In the genomic region with DNA sequence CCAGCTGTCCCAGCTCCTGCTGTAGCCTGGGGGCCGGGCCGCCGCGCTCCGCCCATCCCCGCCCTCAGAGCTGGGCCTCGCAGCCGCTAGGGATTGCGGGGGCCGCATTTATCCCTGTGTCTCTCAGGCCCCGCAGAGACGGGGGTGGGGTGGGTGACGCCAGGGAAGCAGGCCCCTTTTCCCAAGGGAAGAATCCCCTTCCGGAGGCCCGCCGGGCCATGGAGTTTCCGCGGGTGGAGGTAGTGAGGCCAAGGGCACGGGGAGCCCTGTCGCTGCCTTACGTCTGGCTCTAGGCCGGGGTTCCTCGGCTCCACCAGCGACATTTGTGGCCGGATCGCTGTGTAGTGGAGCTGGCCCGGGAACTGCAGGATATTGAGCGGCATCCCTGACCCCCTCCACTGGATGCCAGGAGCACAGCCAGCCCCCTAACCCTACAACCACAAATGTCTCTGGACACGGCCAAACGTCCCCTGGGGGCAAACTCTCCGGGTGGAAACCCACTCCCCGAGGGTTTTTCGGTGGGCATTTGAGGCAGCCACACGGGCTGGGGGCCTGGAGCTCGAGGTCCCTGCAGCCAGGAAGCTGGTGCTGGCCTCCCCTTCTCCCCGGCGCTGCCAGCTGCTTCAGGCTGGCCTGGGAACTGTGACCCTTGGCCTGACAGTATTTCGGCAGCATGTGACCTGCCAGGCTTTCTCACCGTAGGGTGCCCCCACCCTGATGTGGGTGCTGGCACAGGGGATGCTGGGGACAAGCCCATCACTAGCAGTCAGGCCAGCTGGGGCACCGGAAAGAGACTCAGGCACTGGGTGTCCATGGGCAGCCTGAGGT, we compare ENCODE assay signal across 8 cellular contexts. TPM values are rescaled to one million over a fixed set of nuclear protein-coding genes. Genes with fewer than 3 reads are reported as not detected.
DNase-seq lines count a peak whose midpoint lies in the region; ATAC-seq and TF ChIP-seq lines count a peak whose summit lies in the region.

No MANE protein-coding gene starts in this region.

- no peak overlapping the region for H3K27ac ChIP-seq in naive thymus-derived CD4-positive, alpha-beta T cell (ENCODE audit: low read depth, low read length)
- H3K27ac ChIP-seq in vagina, result peak overlapping the region; percentile 72

- H3K36me3 Mint-ChIP-seq in T-helper 17 cell (ENCODE audit: low read depth), result no peaks in the 10 kb centered on the region
- H3K36me3 Mint-ChIP-seq in naive thymus-derived CD4-positive, alpha-beta T cell, result no peaks in the 10 kb centered on the region

- TF ChIP-seq POLR2A in vagina (IDR thresholded peaks at IDR 0.05), result peak in 1 of 2 donors; percentile 42

- peaks cover 4 to 29% of the 10 kb centered on the region in 2 donors for H3K4me1 ChIP-seq in naive thymus-derived CD4-positive, alpha-beta T cell (ENCODE audit: control insufficient read depth in 2 of 2, insufficient read depth in 2 of 2, low read length in 2 of 2)
- peaks cover 40% of the 10 kb centered on the region for H3K4me1 ChIP-seq in vagina

- intact Hi-C loops in naive thymus-derived CD4-positive, alpha-beta T cell (cut with micrococcal nuclease), result loop anchor here (1.0 to 10.0 kb wide), 3 partner anchors 12 to 150 kb away; partner anchors contain the start of gene CD300A (in 1 of the 2)
- intact Hi-C loops in vagina (cut with DNase I), result loop anchor here (10.0 kb wide), 1 partner anchor 240 kb away; the partner anchor contains the start of gene TTYH2

- H3K4me1 Mint-ChIP-seq in T-helper 17 cell, result peaks cover 15% of the 10 kb centered on the region
- peaks cover 0 to 40% (median 7%) of the 10 kb centered on the region in 7 donors for H3K4me1 Mint-ChIP-seq in naive thymus-derived CD4-positive, alpha-beta T cell

- POLR2A ChIA-PET in naive thymus-derived CD4-positive, alpha-beta T cell (lab: Charles Lee), result no interaction called here

- no peaks in the 10 kb centered on the region for H3K27me3 ChIP-seq in naive thymus-derived CD4-positive, alpha-beta T cell (ENCODE audit: control insufficient read depth in 2 of 2, insufficient read depth in 2 of 2, low read length in 2 of 2)
- no peaks in the 10 kb centered on the region for H3K27me3 ChIP-seq in vagina

- DNase-seq in Daoy (ENCODE audit: low read depth), result peak; percentile 92
- DNase-seq in HT1080 (ENCODE audit: low read depth), result peak; percentile 13
- peak in 1 of 3 donors; percentile 45 for DNase-seq in T-helper 17 cell
- peak; percentile 58 for DNase-seq in fibroblast of gingiva (ENCODE audit: low read depth)
- DNase-seq in naive thymus-derived CD4-positive, alpha-beta T cell, result peak in 6 of 9 donors; percentile 38 to 83 (median 48)
- no peak for DNase-seq in vagina (ENCODE audit: extremely low spot score in 2 of 2)
- DNase-seq in effector CD4-positive, alpha-beta T cell, result no peak

- peak overlapping the region; percentile 39 for H3K27ac Mint-ChIP-seq in T-helper 17 cell
- no peak overlapping the region for H3K27ac Mint-ChIP-seq in naive thymus-derived CD4-positive, alpha-beta T cell

- peak overlapping the region; percentile 31 for H3K4me3 Mint-ChIP-seq in T-helper 17 cell
- H3K4me3 Mint-ChIP-seq in naive thymus-derived CD4-positive, alpha-beta T cell, result peak overlapping the region in 7 of 10 donors; percentile 29 to 69 (median 45)

- TF ChIP-seq CTCF in vagina (IDR thresholded peaks at IDR 0.05), result peak in 1 of 3 experiments; percentile 31

- peak overlapping the region; percentile 40 for H3K4me3 ChIP-seq in naive thymus-derived CD4-positive, alpha-beta T cell (ENCODE audit: low read length)
- H3K4me3 ChIP-seq in vagina, result peak overlapping the region; percentile 36 to 40

- H3K9me3 Mint-ChIP-seq in naive thymus-derived CD4-positive, alpha-beta T cell, result no peaks in the 10 kb centered on the region

- no peaks in the 10 kb centered on the region for H3K36me3 ChIP-seq in naive thymus-derived CD4-positive, alpha-beta T cell (ENCODE audit: control insufficient read depth in 2 of 3, insufficient read depth in 3 of 3, low read length in 3 of 3)
- H3K36me3 ChIP-seq in vagina, result no peaks in the 10 kb centered on the region

- no peaks in the 10 kb centered on the region for H3K9me3 ChIP-seq in T-helper 17 cell (ENCODE audit: control insufficient read depth, low read length, poor library complexity, severe bottlenecking)
- no peaks in the 10 kb centered on the region for H3K9me3 ChIP-seq in naive thymus-derived CD4-positive, alpha-beta T cell (ENCODE audit: control insufficient read depth in 2 of 3, low read length in 3 of 3)
- H3K9me3 ChIP-seq in vagina, result no peaks in the 10 kb centered on the region

- peaks cover 6% of the 10 kb centered on the region for H3K27me3 Mint-ChIP-seq in T-helper 17 cell
- H3K27me3 Mint-ChIP-seq in naive thymus-derived CD4-positive, alpha-beta T cell, result peaks cover 0 to 22% (median 0%) of the 10 kb centered on the region in 5 donors

- ATAC-seq in GM21381 (IDR thresholded peaks at IDR 0.05; ENCODE audit: unreplicated experiment) (peak; percentile 91), T-helper 17 cell (peak; percentile 29)
- peak; percentile 24 for ATAC-seq in naive thymus-derived CD4-positive, alpha-beta T cell

- CTCF ChIA-PET in naive thymus-derived CD4-positive, alpha-beta T cell (lab: Charles Lee), result interaction anchor here (0.7 to 5.6 kb wide), 6 partner anchors 16 to 85 kb away, joined by 3 to 40 read pairs (median 6); partner anchors contain the start of gene GPR142

RNA-seq across cellular contexts. Expression of gene CD300A, which starts 12.0 kb away (rescaled TPM):
- not detected in 2 replicates for total RNA-seq in Daoy (2014; rRNA removed; shearing (Covaris generic))
- not detected in 2 replicates for total RNA-seq in HT1080 (2014; rRNA removed; shearing (Covaris generic))
- polyA plus RNA-seq in HT1080 (2015; cell fraction: cytosol; rRNA removed), result not detected in 2 replicates
- not detected in 2 replicates for polyA plus RNA-seq in HT1080 (2015; cell fraction: nucleus; rRNA removed)
- 1 to 10 TPM; 2.4 to 9.6 TPM for total RNA-seq in T-helper 17 cell
- 10 to 100 TPM in 2 of 5 experiments, 1 to 10 TPM in 3; 5.0 to 52.4 (median 6.8) TPM for total RNA-seq in naive thymus-derived CD4-positive, alpha-beta T cell
- 1 to 10 TPM; 5.8 to 9.5 TPM for polyA plus RNA-seq in naive thymus-derived CD4-positive, alpha-beta T cell
- total RNA-seq in vagina, result 4.2 TPM

RNA-seq across cellular contexts. Expression of gene GPRC5C, which starts 22.5 kb away (rescaled TPM):
- total RNA-seq in Daoy (2014; rRNA removed; shearing (Covaris generic)), result 39.3 and 53.5 TPM in 2 replicates
- not detected in 2 replicates for total RNA-seq in HT1080 (2014; rRNA removed; shearing (Covaris generic))
- 0.05 and 0.07 TPM in 2 replicates for polyA plus RNA-seq in HT1080 (2015; cell fraction: cytosol; rRNA removed)
- polyA plus RNA-seq in HT1080 (2015; cell fraction: nucleus; rRNA removed), result 0.10 TPM in 1 of 2 replicates, not detected in the other
- total RNA-seq in T-helper 17 cell (under 1 TPM in 1 of 2 donors, not detected in 1; 0.18 TPM), vagina (27.5 TPM)
- 1 to 10 TPM in 1 of 5 experiments, under 1 TPM in 2, not detected in 2; 0.13 to 1.9 (median 0.29) TPM for total RNA-seq in naive thymus-derived CD4-positive, alpha-beta T cell
- not detected for polyA plus RNA-seq in naive thymus-derived CD4-positive, alpha-beta T cell

Comparison
In these comparisons a context has a peak if more than half of its experiments do, and no peak if none do; other contexts are left out.
1. DNase-seq: peak in Daoy (single experiment), HT1080 (single experiment), fibroblast of gingiva (single experiment) and naive thymus-derived CD4-positive, alpha-beta T cell (6 of 9); none in vagina (0 of 2) and effector CD4-positive, alpha-beta T cell (single experiment).
2. ATAC-seq: peak in every context shown above with its lines; median percentile 91 in GM21381; 29 in T-helper 17 cell; 24 in naive thymus-derived CD4-positive, alpha-beta T cell.